In the genomic region with DNA sequence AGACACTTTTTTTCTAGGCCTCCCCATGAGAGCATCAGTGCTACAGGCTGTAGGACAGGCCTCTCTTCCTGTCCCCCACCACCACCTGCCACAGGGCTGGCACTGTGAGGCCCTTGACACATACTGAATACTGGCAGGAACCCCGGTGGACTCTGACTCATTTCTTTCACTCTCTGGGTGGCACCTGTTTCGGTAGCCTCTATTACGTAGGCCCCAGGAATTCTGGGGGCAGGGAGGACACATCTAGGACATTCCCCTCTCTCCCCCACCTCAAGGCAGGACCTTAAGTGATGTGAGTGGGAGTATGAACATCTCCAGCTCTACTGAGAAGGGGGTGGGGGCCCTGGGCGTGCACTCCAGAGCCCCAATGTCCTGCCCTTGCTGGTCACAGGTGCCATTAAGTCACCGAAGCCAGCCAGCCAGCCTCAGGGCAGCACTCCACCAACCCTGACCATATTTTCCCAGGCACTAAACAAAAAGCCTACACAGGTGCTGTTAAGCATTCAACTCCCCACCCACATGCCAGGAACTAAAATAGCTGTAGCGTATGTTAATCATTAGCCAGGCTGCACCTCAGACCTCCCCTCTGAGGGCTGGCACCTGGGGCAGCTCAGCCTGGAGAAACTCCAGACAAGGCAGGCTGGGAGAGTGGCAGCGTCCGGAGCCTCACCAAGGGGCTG, we compare ENCODE assay signal across 1 cellular context.
TF ChIP-seq lines count a peak whose summit lies in the region.

No MANE protein-coding gene starts in this region.

TF ChIP-seq in HepG2, 621 proteins besides CTCF, POLR2A, EP300 and RAD21 (continued from another document):
- TF ChIP-seq HNRNPL (IDR thresholded peaks at IDR 0.05; ENCODE audit: low read depth, low read length) (0 out of 2 replicates have a peak, but pooled peaks have one; percentile 21), ERF (CRISPR knock-in tag; IDR thresholded peaks at IDR 0.05) (no peak), KDM2A (CRISPR knock-in tag; IDR thresholded peaks at IDR 0.05; ENCODE audit: borderline replicate concordance, low read depth) (0 out of 2 replicates have a peak, but pooled peaks have one; percentile 15), ATF7-NPFF (CRISPR knock-in tag; IDR thresholded peaks at IDR 0.05; ENCODE audit: low read depth) (no peak), SOX6 (IDR thresholded peaks at IDR 0.05) (no peak), SOX6 (CRISPR knock-in tag; IDR thresholded peaks at IDR 0.05) (0 out of 2 replicates have a peak, but pooled peaks have one; percentile 5), ZNF501 (CRISPR knock-in tag; IDR thresholded peaks at IDR 0.05) (peak; percentile 44; the same call in 1 of the 2 replicates), MYC (CRISPR knock-in tag; IDR thresholded peaks at IDR 0.05; ENCODE audit: borderline replicate concordance) (peak; percentile 35; the same call in 1 of the 2 replicates), ZNF530 (CRISPR knock-in tag; IDR thresholded peaks at IDR 0.05; ENCODE audit: low read depth) (no peak), NRL (CRISPR knock-in tag; IDR thresholded peaks at IDR 0.05; ENCODE audit: borderline replicate concordance) (0 out of 2 replicates have a peak, but pooled peaks have one; percentile 25)
- TF ChIP-seq, protein P1, sequence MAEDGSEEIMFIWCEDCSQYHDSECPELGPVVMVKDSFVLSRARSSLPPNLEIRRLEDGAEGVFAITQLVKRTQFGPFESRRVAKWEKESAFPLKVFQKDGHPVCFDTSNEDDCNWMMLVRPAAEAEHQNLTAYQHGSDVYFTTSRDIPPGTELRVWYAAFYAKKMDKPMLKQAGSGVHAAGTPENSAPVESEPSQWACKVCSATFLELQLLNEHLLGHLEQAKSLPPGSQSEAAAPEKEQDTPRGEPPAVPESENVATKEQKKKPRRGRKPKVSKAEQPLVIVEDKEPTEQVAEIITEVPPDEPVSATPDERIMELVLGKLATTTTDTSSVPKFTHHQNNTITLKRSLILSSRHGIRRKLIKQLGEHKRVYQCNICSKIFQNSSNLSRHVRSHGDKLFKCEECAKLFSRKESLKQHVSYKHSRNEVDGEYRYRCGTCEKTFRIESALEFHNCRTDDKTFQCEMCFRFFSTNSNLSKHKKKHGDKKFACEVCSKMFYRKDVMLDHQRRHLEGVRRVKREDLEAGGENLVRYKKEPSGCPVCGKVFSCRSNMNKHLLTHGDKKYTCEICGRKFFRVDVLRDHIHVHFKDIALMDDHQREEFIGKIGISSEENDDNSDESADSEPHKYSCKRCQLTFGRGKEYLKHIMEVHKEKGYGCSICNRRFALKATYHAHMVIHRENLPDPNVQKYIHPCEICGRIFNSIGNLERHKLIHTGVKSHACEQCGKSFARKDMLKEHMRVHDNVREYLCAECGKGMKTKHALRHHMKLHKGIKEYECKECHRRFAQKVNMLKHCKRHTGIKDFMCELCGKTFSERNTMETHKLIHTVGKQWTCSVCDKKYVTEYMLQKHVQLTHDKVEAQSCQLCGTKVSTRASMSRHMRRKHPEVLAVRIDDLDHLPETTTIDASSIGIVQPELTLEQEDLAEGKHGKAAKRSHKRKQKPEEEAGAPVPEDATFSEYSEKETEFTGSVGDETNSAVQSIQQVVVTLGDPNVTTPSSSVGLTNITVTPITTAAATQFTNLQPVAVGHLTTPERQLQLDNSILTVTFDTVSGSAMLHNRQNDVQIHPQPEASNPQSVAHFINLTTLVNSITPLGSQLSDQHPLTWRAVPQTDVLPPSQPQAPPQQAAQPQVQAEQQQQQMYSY (CRISPR knock-in tag; IDR thresholded peaks at IDR 0.05) = peak; percentile 82
